In genomic region chr22:49372111-49372529, GRCh38 we compare ENCODE assay signal across 28 cellular contexts.
DNase-seq lines count a peak whose midpoint lies in the region; ATAC-seq and TF ChIP-seq lines count a peak whose summit lies in the region.
"Had no signal": no experiment of that assay in that cellular context is flagged by ENCODE, and none has a peak within 500 bp of the region (broad histone marks: within the 10 kb centered on the region; RNA-seq: fewer than 3 reads in every experiment).

No MANE protein-coding gene starts in this region.

- peak overlapping the region; percentile 63 to 80 (median 73) for H3K4me2 ChIP-seq in BLaER1 treated with 17β-estradiol and CSF1 and Interleukin-3, amounts not matched to agents 10 nM and 100 nM
- no peak overlapping the region for H3K4me2 ChIP-seq in neural progenitor cell

- TF ChIP-seq CTCF in Peyer's patch (IDR thresholded peaks at IDR 0.05) (no peak), endothelial cell (IDR thresholded peaks at IDR 0.05; ENCODE audit: unreplicated experiment) (no peak), neural progenitor cell (IDR thresholded peaks at IDR 0.05) (no peak)

- H4K20me1 ChIP-seq in BLaER1 treated with 17β-estradiol and CSF1 and Interleukin-3, amounts not matched to agents 10 nM and 100 nM: peaks cover 0 to 9% (median 0%) of the 10 kb centered on the region in 11 experiments; a peak in 2 of 22 replicates
- no peaks in the 10 kb centered on the region for H4K20me1 ChIP-seq in neural progenitor cell (ENCODE audit: low read depth)

- H2AFZ ChIP-seq in neural progenitor cell (replicated peaks): no peak overlapping the region

- H3K4me1 Mint-ChIP-seq in endothelial cell (ENCODE audit: unreplicated experiment) (no peaks in the 10 kb centered on the region), neural progenitor cell (peaks cover 17% of the 10 kb centered on the region)
- H3K4me1 Mint-ChIP-seq: activated CD4-positive, alpha-beta T cell treated with anti-CD3 and anti-CD28 coated beads, Interleukin-2, amount 10 ng/mL, durations not matched to agents 24 days and 14 days; activated naive CD4-positive, alpha-beta T cell treated with anti-CD3 and anti-CD28 coated beads, Interleukin-2, amount 50 U/mL, for 24 hours had no signal

- H3K27ac ChIP-seq in BLaER1 treated with 17β-estradiol and CSF1 and Interleukin-3, amounts not matched to agents 10 nM and 100 nM: peak overlapping the region in 3 of 11 experiments; percentile 4 to 46 (median 38); a peak in 2 of 22 replicates
- H3K27ac ChIP-seq in Peyer's patch (no peak overlapping the region), neural progenitor cell (no peak overlapping the region)
- H3K27ac ChIP-seq: pancreas, right atrium auricular region, SJCRH30, thyroid gland, VCaP had no signal

- H3K79me2 ChIP-seq in neural progenitor cell (ENCODE audit: low read depth): no peaks in the 10 kb centered on the region

- H3K27me3 ChIP-seq in BLaER1 treated with 17β-estradiol and CSF1 and Interleukin-3, amounts not matched to agents 10 nM and 100 nM: peaks cover 0 to 3% (median 0%) of the 10 kb centered on the region in 11 experiments; a peak in 1 of 22 replicates
- no peaks in the 10 kb centered on the region for H3K27me3 ChIP-seq in Peyer's patch
- H3K27me3 ChIP-seq in neural progenitor cell: no peaks in the 10 kb centered on the region
- H3K27me3 ChIP-seq: BE2C, right atrium auricular region, thyroid gland had no signal

- peak overlapping the region in 4 of 11 experiments; percentile 8 to 14 (median 12); a peak in 3 of 22 replicates for H3K9ac ChIP-seq in BLaER1 treated with 17β-estradiol and CSF1 and Interleukin-3, amounts not matched to agents 10 nM and 100 nM
- H3K9ac ChIP-seq in neural progenitor cell: no peak overlapping the region

- H3F3A ChIP-seq in neural progenitor cell (ENCODE audit: low read depth): no peaks in the 10 kb centered on the region

- ATAC-seq in sciatic nerve (no peak), GM19395 (IDR thresholded peaks at IDR 0.05; ENCODE audit: unreplicated experiment) (no peak)
- ATAC-seq: pancreas; stimulated activated naive CD8-positive, alpha-beta T cell treated with anti-CD3 and anti-CD28 coated beads, Interleukin-15, amount 100 ng/mL, for 72 hours had no signal

- no peak overlapping the region for H3K4me3 Mint-ChIP-seq in endothelial cell (ENCODE audit: unreplicated experiment)
- H3K4me3 Mint-ChIP-seq in neural progenitor cell: no peak overlapping the region
- H3K4me3 Mint-ChIP-seq: activated CD4-positive, alpha-beta T cell treated with anti-CD3 and anti-CD28 coated beads, Interleukin-2, amount 10 ng/mL, durations not matched to agents 24 days and 14 days; activated naive CD4-positive, alpha-beta T cell treated with anti-CD3 and anti-CD28 coated beads, Interleukin-2, amount 50 U/mL, for 24 hours; activated T-helper 1 cell treated with anti-CD3 and anti-CD28 coated beads, Interleukin-12 subunit alpha, Interleukin-12 subunit beta, Interleukin-2, Interleukin-4 antibody, amounts not matched to agents 30 ng/mL and 10 ng/mL and 1 ng/mL, durations not matched to agents 14 hours and 24 hours and 36 hours; brain; IgD-negative memory B cell; nephron progenitor cell; stimulated activated naive CD8-positive, alpha-beta T cell treated with anti-CD3 and anti-CD28 coated beads, Interleukin-15, amount 100 ng/mL, for 72 hours had no signal

- peaks cover 43 to 67% (median 50%) of the 10 kb centered on the region in 10 experiments for H3K4me1 ChIP-seq in BLaER1 treated with 17β-estradiol and CSF1 and Interleukin-3, amounts not matched to agents 10 nM and 100 nM
- H3K4me1 ChIP-seq in Peyer's patch (no peaks in the 10 kb centered on the region), neural progenitor cell (peaks cover 8% of the 10 kb centered on the region)
- H3K4me1 ChIP-seq: BE2C, pancreas, right atrium auricular region, SJCRH30, thyroid gland had no signal

- DNase-seq in Peyer's patch (peak in 2 of 3 donors; percentile 6 to 37), endothelial cell (ENCODE audit: low spot score) (peak; percentile 1), sciatic nerve (ENCODE audit: low spot score) (peak; percentile 30), neural progenitor cell (ENCODE audit: low spot score) (no peak), GM03348 (ENCODE audit: low spot score) (no peak), NCI-H226 (no peak)
- DNase-seq: activated CD4-positive, alpha-beta T cell treated with anti-CD3 and anti-CD28 coated beads, Interleukin-2, amount 10 ng/mL, durations not matched to agents 24 days and 14 days; amniotic stem cell; cerebellar nuclear complex; EL; NCI-H1694; NCI-H82; stimulated activated CD8-positive, alpha-beta memory T cell treated with anti-CD3 and anti-CD28 coated beads, Interleukin-4, amount 100 ng/mL, for 48 hours; stimulated activated naive CD8-positive, alpha-beta T cell treated with anti-CD3 and anti-CD28 coated beads, Interleukin-15, amount 100 ng/mL, for 72 hours; T1000; thyroid gland had no signal

- H3K36me3 Mint-ChIP-seq in endothelial cell (ENCODE audit: low read depth, unreplicated experiment) (no peaks in the 10 kb centered on the region), neural progenitor cell (no peaks in the 10 kb centered on the region)
- H3K36me3 Mint-ChIP-seq: activated naive CD4-positive, alpha-beta T cell treated with anti-CD3 and anti-CD28 coated beads, Interleukin-2, amount 50 U/mL, for 24 hours; brain; IgD-negative memory B cell had no signal

- no peak overlapping the region for H3K27ac Mint-ChIP-seq in endothelial cell (ENCODE audit: unreplicated experiment)
- no peak overlapping the region for H3K27ac Mint-ChIP-seq in neural progenitor cell
- H3K27ac Mint-ChIP-seq: activated CD4-positive, alpha-beta T cell treated with anti-CD3 and anti-CD28 coated beads, Interleukin-2, amount 10 ng/mL, durations not matched to agents 24 days and 14 days; activated naive CD4-positive, alpha-beta T cell treated with anti-CD3 and anti-CD28 coated beads, Interleukin-2, amount 50 U/mL, for 24 hours; activated T-helper 1 cell treated with anti-CD3 and anti-CD28 coated beads, Interleukin-12 subunit alpha, Interleukin-12 subunit beta, Interleukin-2, Interleukin-4 antibody, amounts not matched to agents 30 ng/mL and 10 ng/mL and 1 ng/mL, durations not matched to agents 14 hours and 24 hours and 36 hours; IgD-negative memory B cell; nephron progenitor cell had no signal

- H3K36me3 ChIP-seq in BLaER1 treated with 17β-estradiol and CSF1 and Interleukin-3, amounts not matched to agents 10 nM and 100 nM: no peaks in the 10 kb centered on the region
- H3K36me3 ChIP-seq in Peyer's patch: no peaks in the 10 kb centered on the region
- H3K36me3 ChIP-seq in neural progenitor cell: no peaks in the 10 kb centered on the region
- H3K36me3 ChIP-seq: BE2C, pancreas, right atrium auricular region, SJCRH30, thyroid gland had no signal

- H3K9me3 Mint-ChIP-seq in endothelial cell (ENCODE audit: unreplicated experiment): no peaks in the 10 kb centered on the region
- H3K9me3 Mint-ChIP-seq in neural progenitor cell: peaks cover 3% of the 10 kb centered on the region
- H3K9me3 Mint-ChIP-seq: activated CD4-positive, alpha-beta T cell treated with anti-CD3 and anti-CD28 coated beads, Interleukin-2, amount 10 ng/mL, durations not matched to agents 24 days and 14 days; activated naive CD4-positive, alpha-beta T cell treated with anti-CD3 and anti-CD28 coated beads, Interleukin-2, amount 50 U/mL, for 24 hours; activated T-helper 1 cell treated with anti-CD3 and anti-CD28 coated beads, Interleukin-12 subunit alpha, Interleukin-12 subunit beta, Interleukin-2, Interleukin-4 antibody, amounts not matched to agents 30 ng/mL and 10 ng/mL and 1 ng/mL, durations not matched to agents 14 hours and 24 hours and 36 hours; nephron progenitor cell; stimulated activated naive CD8-positive, alpha-beta T cell treated with anti-CD3 and anti-CD28 coated beads, Interleukin-15, amount 100 ng/mL, for 72 hours had no signal

- no peak overlapping the region for H3K4me3 ChIP-seq in BLaER1 treated with 17β-estradiol and CSF1 and Interleukin-3, amounts not matched to agents 10 nM and 100 nM
- H3K4me3 ChIP-seq in Peyer's patch (no peak overlapping the region), neural progenitor cell (no peak overlapping the region)
- H3K4me3 ChIP-seq: pancreas, right atrium auricular region, SJCRH30, thyroid gland had no signal

- H3K27me3 Mint-ChIP-seq in endothelial cell (ENCODE audit: unreplicated experiment) (peaks cover 4% of the 10 kb centered on the region), neural progenitor cell (ENCODE audit: insufficient read depth, low read depth) (peaks cover 3% of the 10 kb centered on the region)

- no peak for TF ChIP-seq POLR2A in Peyer's patch (IDR thresholded peaks at IDR 0.05)

- H3K9me3 ChIP-seq in BLaER1 treated with 17β-estradiol and CSF1 and Interleukin-3, amounts not matched to agents 10 nM and 100 nM (replicated peaks in 1 of 11): peaks cover 0 to 8% (median 1%) of the 10 kb centered on the region in 11 experiments; a peak in 13 of 22 replicates
- H3K9me3 ChIP-seq in Peyer's patch: no peaks in the 10 kb centered on the region
- H3K9me3 ChIP-seq in neural progenitor cell (ENCODE audit: low read depth): no peaks in the 10 kb centered on the region
- H3K9me3 ChIP-seq: BE2C, pancreas, right atrium auricular region, thyroid gland had no signal

- intact Hi-C loops in sciatic nerve (cut with DNase I): no loop called here

Comparison
In these comparisons a context has a peak if more than half of its experiments do, and no peak if none do; other contexts are left out.
1. DNase-seq: peak in Peyer's patch (2 of 3), endothelial cell (single experiment) and sciatic nerve (single experiment); none in neural progenitor cell (single experiment), GM03348 (single experiment) and NCI-H226 (single experiment).